25 cellular contexts compared by ENCODE assay signal in the genomic region with DNA sequence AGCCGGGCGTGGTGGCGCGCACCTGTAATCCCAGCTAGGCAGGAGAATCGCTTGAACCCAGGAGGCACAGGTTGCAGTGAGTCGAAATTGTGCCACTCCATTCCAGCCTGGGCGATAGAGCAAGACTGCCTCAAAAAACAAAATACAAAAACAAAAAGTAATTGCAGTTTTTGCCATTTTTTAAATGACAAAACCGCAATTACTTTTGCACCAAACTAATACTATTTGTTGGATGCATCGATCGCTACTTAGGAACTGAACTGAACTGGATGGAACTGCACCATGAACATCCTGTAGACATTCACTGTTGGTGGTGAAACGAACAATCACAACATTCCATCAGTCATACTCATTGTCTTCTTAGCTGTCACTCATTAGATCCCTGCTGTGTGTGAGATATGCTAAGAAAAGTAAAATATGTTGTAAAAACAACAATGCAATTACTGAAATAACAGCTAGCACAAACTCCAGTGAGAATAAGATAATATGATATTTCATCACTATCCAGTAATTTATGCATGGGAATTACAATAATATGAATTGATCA.
A peak's percentile ranks its signal among the peaks of the same experiment; 100 is the strongest.
DNase-seq lines count a peak whose midpoint lies in the region; ATAC-seq, FAIRE-seq and TF ChIP-seq lines count a peak whose summit lies in the region.
"Had no signal": no experiment of that assay in that cellular context is flagged by ENCODE, and none has a peak within 500 bp of the region (broad histone marks: within the 10 kb centered on the region; RNA-seq: fewer than 3 reads in every experiment).

No MANE protein-coding gene starts in this region.

- no peak overlapping the region for H3K23ac ChIP-seq in mesendoderm (ENCODE audit: low read length)

- intact Hi-C loops in cardiac septum (cut with DNase I): no loop called here
- intact Hi-C loops in right cardiac atrium (cut with DNase I): no loop called here
- intact Hi-C loops in K562 (cut with micrococcal nuclease): loop anchor here (10.0 kb wide), 1 partner anchor 206 kb away; no protein-coding TSS in a partner anchor

- H3K27me3 ChIP-seq in right cardiac atrium (ENCODE audit: control insufficient read depth, insufficient read depth) (no peaks in the 10 kb centered on the region), K562 (ENCODE audit: control insufficient read depth in 2 of 2, insufficient read depth in 2 of 2, low read length in 2 of 2) (peaks cover 0 to 16% of the 10 kb centered on the region in 2 experiments; a peak in 2 of 5 replicates), mesendoderm (ENCODE audit: insufficient read depth, low read length, poor library complexity) (no peaks in the 10 kb centered on the region), small intestine (ENCODE audit: control insufficient read depth in 2 of 2, insufficient read depth in 2 of 2, low read length in 2 of 2) (no peaks in the 10 kb centered on the region)
- H3K27me3 ChIP-seq: BLaER1 treated with 17β-estradiol and CSF1 and Interleukin-3, amounts not matched to agents 10 nM and 100 nM had no signal

- no TSS peak for BruUV-seq in K562 (replicated peaks; lab: Mats Ljungman, UMichigan)

- no peak overlapping the region for H2AK5ac ChIP-seq in mesendoderm (ENCODE audit: low read length)

- no peak for TF ChIP-seq EP300 in K562 (IDR thresholded peaks at IDR 0.05; ENCODE audit: low read length)

- H3K9ac ChIP-seq in K562 (ENCODE audit: insufficient read depth in 1 of 2, low read depth in 2 of 2, low read length in 2 of 2) (no peak overlapping the region), mesendoderm (ENCODE audit: low read length) (no peak overlapping the region)
- H3K9ac ChIP-seq: BLaER1 treated with 17β-estradiol and CSF1 and Interleukin-3, amounts not matched to agents 10 nM and 100 nM had no signal

- no peak overlapping the region for H4K8ac ChIP-seq in mesendoderm (ENCODE audit: low read depth, low read length)

- H3K79me2 ChIP-seq in K562 (ENCODE audit: control insufficient read depth, insufficient read depth, low read length) (no peaks in the 10 kb centered on the region), mesendoderm (ENCODE audit: control insufficient read depth, insufficient read depth, low read length) (no peaks in the 10 kb centered on the region)

- no peak overlapping the region for H2BK120ac ChIP-seq in mesendoderm (ENCODE audit: low read depth, low read length)

- H3K36me3 ChIP-seq in K562 (ENCODE audit: control insufficient read depth, insufficient read depth, low read length): no peaks in the 10 kb centered on the region
- no peaks in the 10 kb centered on the region for H3K36me3 ChIP-seq in mesendoderm (ENCODE audit: control insufficient read depth, insufficient read depth, low read length)
- H3K36me3 ChIP-seq in small intestine (ENCODE audit: control insufficient read depth in 2 of 2, insufficient read depth in 2 of 2, low read length in 2 of 2): no peaks in the 10 kb centered on the region
- H3K36me3 ChIP-seq: BLaER1 treated with 17β-estradiol and CSF1 and Interleukin-3, amounts not matched to agents 10 nM and 100 nM had no signal

- no peak for TF ChIP-seq CTCF in K562 (IDR thresholded peaks at IDR 0.05 in 2 of 3, conservative IDR thresholded peaks at IDR 0.05 in 1 of 3; ENCODE audit: insufficient read depth in 2 of 3, low read depth in 1 of 3, low read length in 3 of 3)

- H3K27ac ChIP-seq in right cardiac atrium (ENCODE audit: low read length) (no peak overlapping the region), K562 (ENCODE audit: extremely low read depth, low read depth, low read length) (no peak overlapping the region), mesendoderm (ENCODE audit: low read depth, low read length) (no peak overlapping the region), caudate nucleus (ENCODE audit: low read depth, low read length) (no peak overlapping the region), small intestine (ENCODE audit: low read depth in 1 of 2, low read length in 1 of 2) (no peak overlapping the region)
- H3K27ac ChIP-seq: 22Rv1; A549; BLaER1 treated with 17β-estradiol and CSF1 and Interleukin-3, amounts not matched to agents 10 nM and 100 nM; C4-2B had no signal

- CTCF ChIA-PET in HEK293T (lab: Yijun Ruan, JAX) (no interaction called here), K562 (lab: Yijun Ruan, JAX; ENCODE audit: low intra/inter-chr PET ratio) (no interaction called here)

- no peak overlapping the region for H3K56ac ChIP-seq in mesendoderm (ENCODE audit: low read length)

- H2BK5ac ChIP-seq in mesendoderm (ENCODE audit: low read length): no peak overlapping the region

- H3K79me1 ChIP-seq in mesendoderm (ENCODE audit: low read length): no peaks in the 10 kb centered on the region

- TF ChIP-seq POLR2A in K562 (conservative IDR thresholded peaks at IDR 0.05): no peak

- H3K4me1 ChIP-seq in right cardiac atrium (ENCODE audit: control insufficient read depth, insufficient read depth, low read length): no peaks in the 10 kb centered on the region
- H3K4me1 ChIP-seq in K562 (replicated peaks in 1 of 2; ENCODE audit: control insufficient read depth in 2 of 2, insufficient read depth in 2 of 2, low read length in 2 of 2): no peaks in the 10 kb centered on the region
- H3K4me1 ChIP-seq in mesendoderm (ENCODE audit: control insufficient read depth, low read depth, low read length): no peaks in the 10 kb centered on the region
- H3K4me1 ChIP-seq in small intestine (ENCODE audit: control insufficient read depth in 2 of 2, insufficient read depth in 1 of 2, low read depth in 1 of 2, low read length in 1 of 2): no peaks in the 10 kb centered on the region
- H3K4me1 ChIP-seq: A549; BLaER1 treated with 17β-estradiol and CSF1 and Interleukin-3, amounts not matched to agents 10 nM and 100 nM; Caco-2 had no signal

- H3K9me3 ChIP-seq in right cardiac atrium (ENCODE audit: control insufficient read depth, low read length): no peaks in the 10 kb centered on the region
- no peaks in the 10 kb centered on the region for H3K9me3 ChIP-seq in K562 (replicated peaks; ENCODE audit: control insufficient read depth, insufficient read depth, low read depth, low read length)
- H3K9me3 ChIP-seq in small intestine (ENCODE audit: control insufficient read depth, low read depth): no peaks in the 10 kb centered on the region
- H3K9me3 ChIP-seq: A549; BLaER1 treated with 17β-estradiol and CSF1 and Interleukin-3, amounts not matched to agents 10 nM and 100 nM; Caco-2 had no signal

- in situ Hi-C loops in K562 (cut with MboI): no loop called here

- peak; percentile 53 for DNase-seq in cardiac septum (ENCODE audit: low spot score)
- DNase-seq in right cardiac atrium: no peak
- DNase-seq in HEK293T (ENCODE audit: extremely low spot score): no peak
- no peak for DNase-seq in K562 (ENCODE audit: extremely low read depth in 1 of 4, low spot score in 3 of 4)
- peak; percentile 57 for DNase-seq in mesendoderm
- no peak for DNase-seq in SW480 (ENCODE audit: low spot score)
- DNase-seq in caudate nucleus (lab: John Stamatoyannopoulos, UW): no peak
- no peak for DNase-seq in small intestine
- DNase-seq: AML-193; Caco-2; CD4-positive, alpha-beta T cell; CD8-positive, alpha-beta T cell; DMS 273 treated with DMSO at 0.1 percent for 48 hours; DMS153; DMS53; DMS79; DND-41; EL; GDM1 had no signal

- H3K9me1 ChIP-seq in K562 (ENCODE audit: control insufficient read depth, insufficient read depth, low read length): peaks cover 4% of the 10 kb centered on the region

- H3K4me3 ChIP-seq in right cardiac atrium (ENCODE audit: low read length) (no peak overlapping the region), K562 (no peak overlapping the region), mesendoderm (ENCODE audit: low read length) (no peak overlapping the region), small intestine (ENCODE audit: low read depth in 1 of 2, low read length in 2 of 2) (no peak overlapping the region)
- H3K4me3 ChIP-seq: A549; BLaER1 treated with 17β-estradiol and CSF1 and Interleukin-3, amounts not matched to agents 10 nM and 100 nM had no signal

- TF ChIP-seq RAD21 in K562 (CRISPR knock-in tag; conservative IDR thresholded peaks at IDR 0.05 in 1 of 2, IDR thresholded peaks at IDR 0.05 in 1 of 2): no peak

- no peak overlapping the region for H2BK15ac ChIP-seq in mesendoderm (replicated peaks; ENCODE audit: low read depth)

- no peak overlapping the region for H3K4me2 ChIP-seq in K562 (ENCODE audit: insufficient read depth, low read length)
- no peak overlapping the region for H3K4me2 ChIP-seq in mesendoderm (ENCODE audit: low read length)
- H3K4me2 ChIP-seq: A549; BLaER1 treated with 17β-estradiol and CSF1 and Interleukin-3, amounts not matched to agents 10 nM and 100 nM had no signal

- ATAC-seq in right cardiac atrium (no peak), K562 (no peak)
- ATAC-seq: A549; CD8-positive, alpha-beta T cell had no signal

- H2AFZ ChIP-seq in K562 (ENCODE audit: low read depth, low read length): no peak overlapping the region

- WGBS in right cardiac atrium: 79% methylated on average over 11 of the region's 11 CpGs
- WGBS in K562 (ENCODE audit: insufficient coverage, low coverage, missing lambda C conversion rate): 15% methylated on average over 11 of the region's 11 CpGs
- WGBS in mesendoderm (ENCODE audit: extremely low coverage, insufficient coverage, low lambda C conversion rate): no CpG with 5 or more reads among the region's 11 CpGs
- 84 to 87% (median 86%) methylated on average over 11 of the region's 11 CpGs for WGBS in small intestine, 3 donors

- FAIRE-seq in K562 (lab: Jason Lieb, UNC): no peak
- no peak for FAIRE-seq in small intestine (lab: Jason Lieb, UNC)
- FAIRE-seq: A549, GM12891, GM19239 had no signal

- no peak overlapping the region for H3K18ac ChIP-seq in mesendoderm (ENCODE audit: low read length)

- no peaks in the 10 kb centered on the region for H4K20me1 ChIP-seq in K562 (replicated peaks; ENCODE audit: control insufficient read depth, insufficient read depth, low read length)
- H4K20me1 ChIP-seq: BLaER1 treated with 17β-estradiol and CSF1 and Interleukin-3, amounts not matched to agents 10 nM and 100 nM had no signal

- H3K4ac ChIP-seq in mesendoderm (ENCODE audit: low read depth, low read length): no peak overlapping the region

- POLR2A ChIA-PET in HEK293T (lab: Yijun Ruan, JAX): no interaction called here
- POLR2A ChIA-PET in K562 (lab: Yijun Ruan, JAX): interaction anchor here (0.6 to 1.1 kb wide), 2 partner anchors 143 to 1972 kb away, joined by 3 read pairs; no protein-coding TSS in a partner anchor

- no peak overlapping the region for H4K5ac ChIP-seq in mesendoderm (ENCODE audit: low read length)

TF ChIP-seq in HEK293T, 16 proteins besides CTCF, POLR2A, EP300 and RAD21 (continues in another document):
- no peak for TF ChIP-seq ARNT (IDR thresholded peaks at IDR 0.05)
- TF ChIP-seq FOXK2 (IDR thresholded peaks at IDR 0.05): no peak
- no peak for TF ChIP-seq HDGF (IDR thresholded peaks at IDR 0.05; ENCODE audit: borderline replicate concordance)
- TF ChIP-seq FOXM1 (IDR thresholded peaks at IDR 0.05; ENCODE audit: borderline replicate concordance): no peak
- peak; percentile 84 for TF ChIP-seq ELF4 (IDR thresholded peaks at IDR 0.05)

Comparison
In these comparisons a context has a peak if more than half of its experiments do, and no peak if none do; other contexts are left out.
1. DNase-seq: peak in cardiac septum (single experiment) and mesendoderm (single experiment); none in right cardiac atrium (0 of 3), HEK293T (single experiment), K562 (0 of 4), SW480 (single experiment), caudate nucleus (0 of 61) and small intestine (single experiment).